In genomic region chr17:45946841-45947256, GRCh38 we compare ENCODE assay signal across 21 cellular contexts. TPM values are rescaled to one million over a fixed set of nuclear protein-coding genes. Genes with fewer than 3 reads are reported as not detected.
A peak's percentile ranks its signal among the peaks of the same experiment; 100 is the strongest.
DNase-seq lines count a peak whose midpoint lies in the region; ATAC-seq and TF ChIP-seq lines count a peak whose summit lies in the region.
"Had no signal": no experiment of that assay in that cellular context is flagged by ENCODE, and none has a peak within 500 bp of the region (broad histone marks: within the 10 kb centered on the region; RNA-seq: fewer than 3 reads in every experiment).

No MANE protein-coding gene starts in this region.

- peaks cover 0 to 37% (median 15%) of the 10 kb centered on the region in 4 donors for H3K4me1 ChIP-seq in liver (ENCODE audit: control insufficient read depth in 4 of 4, insufficient read depth in 4 of 4, low read length in 3 of 4)

- 37% methylated on average over 4 of the region's 4 CpGs for WGBS in liver

- H3K36me3 Mint-ChIP-seq in MCF 10A (ENCODE audit: insufficient read depth, unreplicated experiment): no peaks in the 10 kb centered on the region
- H3K36me3 Mint-ChIP-seq: naive B cell; stimulated activated effector memory CD8-positive, alpha-beta T cell treated with anti-CD3 and anti-CD28 coated beads, Interleukin-12 subunit alpha, Interleukin-12 subunit beta, amount 100 ng/mL, for 72 hours; type B pancreatic cell had no signal

- H3K27ac Mint-ChIP-seq in MCF 10A (ENCODE audit: low read depth, unreplicated experiment): no peak overlapping the region
- H3K27ac Mint-ChIP-seq: activated B cell treated with CpG ODN at 0.5 μM for 24 hours; endodermal cell; naive B cell; progenitor cell of endocrine pancreas; stimulated activated effector memory CD8-positive, alpha-beta T cell treated with anti-CD3 and anti-CD28 coated beads, Interleukin-12 subunit alpha, Interleukin-12 subunit beta, amount 100 ng/mL, for 72 hours; type B pancreatic cell had no signal

- H3K9me3 ChIP-seq in liver (ENCODE audit: control insufficient read depth in 4 of 4, low read length in 3 of 4): no peaks in the 10 kb centered on the region
- H3K9me3 ChIP-seq: A549, HAP-1 had no signal

- H3K36me3 ChIP-seq in liver (ENCODE audit: control insufficient read depth in 4 of 4, insufficient read depth in 3 of 4, low read depth in 1 of 4, low read length in 3 of 4): no peaks in the 10 kb centered on the region
- H3K36me3 ChIP-seq: HAP-1 had no signal

- no peak overlapping the region for H3K9ac ChIP-seq in liver (ENCODE audit: low read depth in 1 of 2, low read length in 2 of 2)

- BruUV-seq in MCF 10A (replicated peaks; lab: Mats Ljungman, UMichigan): no TSS peak

- peaks cover 63% of the 10 kb centered on the region for H3K27me3 Mint-ChIP-seq in MCF 10A (ENCODE audit: insufficient read depth, unreplicated experiment)

- no peak overlapping the region for H3K4me3 ChIP-seq in choroid plexus epithelial cell (ENCODE audit: low read depth, low read length)
- H3K4me3 ChIP-seq in liver (ENCODE audit: low read depth in 1 of 3, low read length in 3 of 3): no peak overlapping the region
- H3K4me3 ChIP-seq: A549, HAP-1 had no signal

- H3K27ac ChIP-seq in liver (ENCODE audit: low read depth in 1 of 2, low read length in 2 of 2) (peak overlapping the region; percentile 69 to 81), substantia nigra (ENCODE audit: low read depth, low read length, poor library complexity, severe bottlenecking) (peak overlapping the region; percentile 97)

- no peak overlapping the region for H3K4me3 Mint-ChIP-seq in MCF 10A (ENCODE audit: unreplicated experiment)
- H3K4me3 Mint-ChIP-seq: activated B cell treated with CpG ODN at 0.5 μM for 24 hours; central memory CD8-positive, alpha-beta T cell; endodermal cell; naive B cell; stimulated activated effector memory CD8-positive, alpha-beta T cell treated with anti-CD3 and anti-CD28 coated beads, Interleukin-12 subunit alpha, Interleukin-12 subunit beta, amount 100 ng/mL, for 72 hours; type B pancreatic cell had no signal

- ATAC-seq in GM18858 (IDR thresholded peaks at IDR 0.05; ENCODE audit: unreplicated experiment): no peak
- ATAC-seq: A549; stimulated activated effector memory CD8-positive, alpha-beta T cell treated with anti-CD3 and anti-CD28 coated beads, Interleukin-12 subunit alpha, Interleukin-12 subunit beta, amount 100 ng/mL, for 72 hours had no signal

- POLR2A ChIA-PET in MCF 10A (lab: Yijun Ruan, JAX): no interaction called here

- peak; percentile 9 for DNase-seq in NCI-H2196 (lab: John Stamatoyannopoulos, UW; ENCODE audit: unreplicated experiment)
- no peak for DNase-seq in NCI-H2196 treated with DMSO at 0.1 percent for 48 hours (lab: John Stamatoyannopoulos, UW; ENCODE audit: unreplicated experiment)
- DNase-seq in choroid plexus epithelial cell (ENCODE audit: low read depth): peak; percentile 9
- DNase-seq in substantia nigra (lab: John Stamatoyannopoulos, UW): peak in 20 of 49 donors; percentile 14 to 68 (median 34)
- no peak for DNase-seq in MCF 10A (ENCODE audit: unreplicated experiment)
- DNase-seq in cerebellum (ENCODE audit: low spot score): no peak
- DNase-seq: activated B cell treated with CpG ODN at 0.5 μM for 24 hours, DND-41, endodermal cell, naive B cell, NCI-H1105 treated with DMSO at 0.1 percent for 48 hours had no signal

- peak in 1 of 2 donors; percentile 28 for TF ChIP-seq RAD21 in liver (IDR thresholded peaks at IDR 0.05)

- intact Hi-C loops in MCF 10A (cut with micrococcal nuclease): no loop called here

- H3K4me1 Mint-ChIP-seq in MCF 10A (ENCODE audit: insufficient read depth, unreplicated experiment): no peaks in the 10 kb centered on the region

- H3K27me3 ChIP-seq in liver (ENCODE audit: control insufficient read depth in 4 of 4, insufficient read depth in 4 of 4, low read length in 3 of 4): peaks cover 0 to 2% (median 0%) of the 10 kb centered on the region in 4 donors

- H3K9me3 Mint-ChIP-seq in MCF 10A (ENCODE audit: unreplicated experiment): no peaks in the 10 kb centered on the region
- H3K9me3 Mint-ChIP-seq: activated B cell treated with CpG ODN at 0.5 μM for 24 hours; central memory CD8-positive, alpha-beta T cell; endodermal cell; naive B cell; stimulated activated effector memory CD8-positive, alpha-beta T cell treated with anti-CD3 and anti-CD28 coated beads, Interleukin-12 subunit alpha, Interleukin-12 subunit beta, amount 100 ng/mL, for 72 hours; type B pancreatic cell had no signal

- TF ChIP-seq CTCF in choroid plexus epithelial cell (conservative IDR thresholded peaks at IDR 0.05; ENCODE audit: low read depth, low read length) (no peak), liver (IDR thresholded peaks at IDR 0.05; ENCODE audit: low read depth, low read length, missing input control) (no peak), MCF 10A (IDR thresholded peaks at IDR 0.05; ENCODE audit: unreplicated experiment) (no peak)

- CTCF ChIA-PET in MCF 10A (lab: Yijun Ruan, JAX): interaction anchor here (0.6 to 0.8 kb wide), 2 partner anchors 12 to 104 kb away, joined by 3 to 4 read pairs; no protein-coding TSS in a partner anchor

TF ChIP-seq in liver, 16 proteins besides CTCF, POLR2A, EP300 and RAD21:
- TF ChIP-seq YY1 (IDR thresholded peaks at IDR 0.05): peak; percentile 16
- TF ChIP-seq ATF3 (IDR thresholded peaks at IDR 0.05): no peak
- no peak for TF ChIP-seq TAF1 (conservative IDR thresholded peaks at IDR 0.05)
- TF ChIP-seq HNF4A (conservative IDR thresholded peaks at IDR 0.05): peak in 1 of 2 donors; percentile 36
- peak; percentile 56 for TF ChIP-seq MAX (IDR thresholded peaks at IDR 0.05)
- no peak for TF ChIP-seq FOXA2 (IDR thresholded peaks at IDR 0.05)

RNA-seq across cellular contexts. Expression of gene STH, which starts 52.2 kb away (rescaled TPM):
- not detected for total RNA-seq in liver
- polyA plus RNA-seq in liver: not detected
- not detected in 2 replicates for total RNA-seq in MCF 10A (2022)
- 4.1 TPM for total RNA-seq in cerebellum
- total RNA-seq: activated B cell treated with CpG ODN at 0.5 μM for 24 hours; endodermal cell; lower leg skin; progenitor cell of endocrine pancreas; T-helper 2 cell treated with Interferon-gamma antibody and Interleukin-4, amounts not matched to agents 100 ng/mL and 5 ng/mL, for 36 hours had no signal
- polyA plus RNA-seq: A549 had no signal

RNA-seq across cellular contexts. Expression of gene MAPT, which starts 52.5 kb away (rescaled TPM):
- under 1 TPM; 0.05 to 0.17 TPM for total RNA-seq in liver
- under 1 TPM; 0.38 to 0.67 TPM for polyA plus RNA-seq in liver
- 0.42 and 0.66 TPM in 2 replicates for total RNA-seq in MCF 10A (2022)
- total RNA-seq in cerebellum: 90.3 TPM

Comparison
In these comparisons a context has a peak if more than half of its experiments do, and no peak if none do; other contexts are left out.
1. DNase-seq: peak in NCI-H2196 (single experiment) and choroid plexus epithelial cell (single experiment); none in NCI-H2196 treated with DMSO at 0.1 percent for 48 hours (single experiment), MCF 10A (single experiment) and cerebellum (single experiment).
2. RNA of gene MAPT, which starts 52.5 kb away (total RNA-seq): 90.3 TPM in cerebellum (single experiment); 0.42 to 0.66 TPM in MCF 10A and 0.05 to 0.17 TPM in liver; every median in the first group is over 10 times any median in the second.